Comparison of ENCODE assay signal across 8 cellular contexts in genomic region chr12:76558684-76559276, GRCh38. TPM values are rescaled to one million over a fixed set of nuclear protein-coding genes. Genes with fewer than 3 reads are reported as not detected.
A peak's percentile ranks its signal among the peaks of the same experiment; 100 is the strongest.
DNase-seq lines count a peak whose midpoint lies in the region; ATAC-seq and TF ChIP-seq lines count a peak whose summit lies in the region.

No MANE protein-coding gene starts in this region.

- TF ChIP-seq CTCF in Caco-2 (IDR thresholded peaks at IDR 0.05; ENCODE audit: insufficient read depth in 1 of 2, low read depth in 1 of 2, low read length in 1 of 2, severe bottlenecking in 1 of 2, unreplicated experiment in 1 of 2) (no peak), RWPE2 (IDR thresholded peaks at IDR 0.05; ENCODE audit: poor library complexity, severe bottlenecking) (no peak), ovary (IDR thresholded peaks at IDR 0.05) (no peak), tibial artery (IDR thresholded peaks at IDR 0.05) (no peak)

- H3K27ac ChIP-seq in RWPE2 (ENCODE audit: poor library complexity, severe bottlenecking) (peak overlapping the region; percentile 52), ovary (peak overlapping the region; percentile 73 to 93), tibial artery (peak overlapping the region; percentile 93 to 97)

- DNase-seq in Caco-2 (peak; percentile 55 to 56), HUDEP-2 (lab: John Stamatoyannopoulos, UW; ENCODE audit: unreplicated experiment in 76 of 76) (peak in 73 of 76 experiments; percentile 9 to 77 (median 61)), RWPE2 (ENCODE audit: low spot score) (no peak), activated gamma-delta T cell treated with Interleukin-2 at 50 U/mL for 16 hours (peak; percentile 80), globus pallidus (ENCODE audit: low spot score) (peak; percentile 41), ovary (peak in 4 of 5 donors; percentile 17 to 46 (median 40)), tibial artery (peak; percentile 37 to 74)

- no peaks in the 10 kb centered on the region for H3K27me3 ChIP-seq in Caco-2 (replicated peaks; ENCODE audit: control insufficient read depth, insufficient read depth, low read length)
- no peaks in the 10 kb centered on the region for H3K27me3 ChIP-seq in RWPE2 (ENCODE audit: insufficient read depth, poor library complexity, severe bottlenecking)
- no peaks in the 10 kb centered on the region for H3K27me3 ChIP-seq in ovary
- no peaks in the 10 kb centered on the region for H3K27me3 ChIP-seq in tibial artery

- H3K36me3 Mint-ChIP-seq in Caco-2 (ENCODE audit: insufficient read depth, unreplicated experiment), result peaks cover 11% of the 10 kb centered on the region

- TF ChIP-seq EP300 in ovary (IDR thresholded peaks at IDR 0.05), result no peak

- peak overlapping the region; percentile 71 for H3K27ac Mint-ChIP-seq in Caco-2 (ENCODE audit: unreplicated experiment)

- WGBS in ovary, 3 donors, result 0% methylated on average over 24 of the region's 24 CpGs

- no TSS peak for BruUV-seq in Caco-2 (replicated peaks; lab: Mats Ljungman, UMichigan)

- POLR2A ChIA-PET in Caco-2 (lab: Charles Lee), result interaction anchor here (0.7 to 1.3 kb wide), 3 partner anchors 13 to 1047 kb away, joined by 3 to 4 read pairs (median 3); partner anchors contain the start of gene KRR1

- H3K27me3 Mint-ChIP-seq in Caco-2 (ENCODE audit: insufficient read depth, unreplicated experiment), result no peaks in the 10 kb centered on the region

- H3K9me3 ChIP-seq in Caco-2, result no peaks in the 10 kb centered on the region
- H3K9me3 ChIP-seq in RWPE2 (ENCODE audit: severe bottlenecking), result no peaks in the 10 kb centered on the region
- H3K9me3 ChIP-seq in ovary, result no peaks in the 10 kb centered on the region
- no peaks in the 10 kb centered on the region for H3K9me3 ChIP-seq in tibial artery

- intact Hi-C loops in Caco-2 (cut with micrococcal nuclease; ENCODE audit: unreplicated experiment) (loop anchor here (1.0 to 10.0 kb wide), 4 partner anchors 43 to 1047 kb away; partner anchors contain the start of genes BBS10, KRR1 and NAP1L1), ovary (cut with DNase I) (no loop called here), tibial artery (cut with DNase I; ENCODE audit: low total_unique reads) (loop anchor here (10.0 kb wide), 1 partner anchor 214 kb away; the partner anchor contains the start of gene BBS10)

- H3K4me1 ChIP-seq in Caco-2 (0 out of 2 replicates have a peak, but pooled peaks cover 4% of the 10 kb centered on the region), RWPE2 (ENCODE audit: insufficient read depth, poor library complexity, severe bottlenecking) (peaks cover 7% of the 10 kb centered on the region), ovary (ENCODE audit: insufficient read depth) (no peaks in the 10 kb centered on the region), tibial artery (peaks cover 0 to 34% (median 16%) of the 10 kb centered on the region in 4 donors)

- no peaks in the 10 kb centered on the region for H3K4me1 Mint-ChIP-seq in Caco-2 (ENCODE audit: low read depth, unreplicated experiment)

- no peaks in the 10 kb centered on the region for H3K9me3 Mint-ChIP-seq in Caco-2 (ENCODE audit: unreplicated experiment)

- H3K4me3 ChIP-seq in Caco-2 (ENCODE audit: low read depth, low read length) (peak overlapping the region; percentile 70), RWPE2 (ENCODE audit: severe bottlenecking) (peak overlapping the region; percentile 90), ovary (peak overlapping the region; percentile 59), tibial artery (peak overlapping the region; percentile 69 to 93)

- H3K36me3 ChIP-seq in Caco-2 (ENCODE audit: control insufficient read depth, insufficient read depth, low read length), result no peaks in the 10 kb centered on the region; the same call in 1 of the 2 replicates
- H3K36me3 ChIP-seq in RWPE2 (ENCODE audit: low read depth), result 0 out of 2 replicates have a peak, but pooled peaks cover 3% of the 10 kb centered on the region
- no peaks in the 10 kb centered on the region for H3K36me3 ChIP-seq in ovary
- H3K36me3 ChIP-seq in tibial artery, result no peaks in the 10 kb centered on the region

- peak overlapping the region; percentile 94 for H3K4me3 Mint-ChIP-seq in Caco-2 (ENCODE audit: unreplicated experiment)

- peak; percentile 60 for ATAC-seq in GM21447 (IDR thresholded peaks at IDR 0.05; ENCODE audit: unreplicated experiment)
- ATAC-seq in RWPE2 (ENCODE audit: low read depth), result peak; percentile 50

- CTCF ChIA-PET in Caco-2 (lab: Charles Lee), result interaction anchor here (0.6 to 0.9 kb wide), 2 partner anchors 14 to 155 kb away, joined by 3 read pairs; no protein-coding TSS in a partner anchor

- no peak for TF ChIP-seq POLR2A in ovary (IDR thresholded peaks at IDR 0.05)

RNA-seq across cellular contexts. Expression of gene OSBPL8, which starts 0.8 kb away (rescaled TPM):
- total RNA-seq in Caco-2 (2022), result 49.3 and 50.0 TPM in 2 replicates
- 10 to 100 TPM; 54.1 to 63.0 (median 56.9) TPM for total RNA-seq in ovary
- 10 to 100 TPM; 12.5 to 20.0 TPM for polyA plus RNA-seq in ovary

Comparison
In these comparisons a context has a peak if more than half of its experiments do, and no peak if none do; other contexts are left out.
1. intact Hi-C loops: an anchor here in Caco-2 (1.0 to 10.0 kb wide) and tibial artery (10.0 kb wide); none called in ovary.